Comparison of ENCODE assay signal across 14 cellular contexts in genomic region chr1:24409535-24409934, GRCh38. TPM values are rescaled to one million over a fixed set of nuclear protein-coding genes. Genes with fewer than 3 reads are reported as not detected.
DNase-seq lines count a peak whose midpoint lies in the region; ATAC-seq, FAIRE-seq and TF ChIP-seq lines count a peak whose summit lies in the region.
"Had no signal": no experiment of that assay in that cellular context is flagged by ENCODE, and none has a peak within 500 bp of the region (broad histone marks: within the 10 kb centered on the region; RNA-seq: fewer than 3 reads in every experiment).

No MANE protein-coding gene starts in this region.

- in situ Hi-C loops in K562 (cut with MboI), result no loop called here

- intact Hi-C loops in K562 (cut with micrococcal nuclease) (no loop called here), lower lobe of right lung (cut with DNase I) (no loop called here)

- FAIRE-seq in K562 (lab: Jason Lieb, UNC), result no peak

- H3K27me3 ChIP-seq in AG04450 (ENCODE audit: control insufficient read depth, insufficient read depth, low read length) (no peaks in the 10 kb centered on the region), K562 (ENCODE audit: control insufficient read depth in 2 of 2, insufficient read depth in 2 of 2, low read length in 2 of 2) (no peaks in the 10 kb centered on the region), lower lobe of right lung (ENCODE audit: low read depth) (no peaks in the 10 kb centered on the region)
- H3K27me3 ChIP-seq: esophagus squamous epithelium had no signal

- H3K4me1 ChIP-seq in K562 (replicated peaks in 1 of 2; ENCODE audit: control insufficient read depth in 2 of 2, insufficient read depth in 2 of 2, low read length in 2 of 2) (peaks cover 13 to 17% of the 10 kb centered on the region in 2 experiments), lower lobe of right lung (peaks cover 19% of the 10 kb centered on the region)

- no peak overlapping the region for H3K4me2 ChIP-seq in K562 (ENCODE audit: insufficient read depth, low read length)

- no peak for TF ChIP-seq EP300 in K562 (IDR thresholded peaks at IDR 0.05; ENCODE audit: low read length)

- DNase-seq in AG04450 (ENCODE audit: low read depth, low spot score) (peak; percentile 37), M059J (ENCODE audit: low read depth) (peak; percentile 88), K562 (ENCODE audit: extremely low read depth in 1 of 4, low spot score in 3 of 4) (no peak), glomerular visceral epithelial cell (ENCODE audit: extremely low spot score) (peak; percentile 66), lower lobe of right lung (no peak)
- DNase-seq: activated naive CD4-positive, alpha-beta T cell treated with Interleukin-2 at 50 U/mL for 16 hours; DMS 273 treated with DMSO at 0.1 percent for 48 hours; esophagus squamous epithelium; mucosa of descending colon; NCI-H2107; NK-92 treated with Interleukin-12 subunit alpha and Interleukin-12 subunit beta, amount 100 ng/mL, for 24 hours had no signal

- no peak for TF ChIP-seq POLR2A in K562 (conservative IDR thresholded peaks at IDR 0.05)

- H4K20me1 ChIP-seq in K562 (replicated peaks; ENCODE audit: control insufficient read depth, insufficient read depth, low read length), result no peaks in the 10 kb centered on the region

- CTCF ChIA-PET in AG04450 (lab: Charles Lee) (interaction anchor here (0.5 to 2.6 kb wide), 8 partner anchors 9 to 260 kb away, joined by 4 to 11 read pairs (median 6); no protein-coding TSS in a partner anchor), K562 (lab: Yijun Ruan, JAX; ENCODE audit: low intra/inter-chr PET ratio) (no interaction called here)

- TF ChIP-seq CTCF in AG04450 (IDR thresholded peaks at IDR 0.05; ENCODE audit: low read depth, low read length), result no peak
- no peak for TF ChIP-seq CTCF in K562 (IDR thresholded peaks at IDR 0.05 in 2 of 3, conservative IDR thresholded peaks at IDR 0.05 in 1 of 3; ENCODE audit: insufficient read depth in 2 of 3, low read depth in 1 of 3, low read length in 3 of 3)
- TF ChIP-seq CTCF in lower lobe of right lung (IDR thresholded peaks at IDR 0.05), result no peak

- no peak overlapping the region for H2AFZ ChIP-seq in K562 (ENCODE audit: low read depth, low read length)

- POLR2A ChIA-PET in AG04450 (lab: Yijun Ruan, JAX), result interaction anchor here (1.6 kb wide), 1 partner anchor 16 kb away, joined by 5 read pairs; no protein-coding TSS in a partner anchor
- POLR2A ChIA-PET in K562 (lab: Yijun Ruan, JAX), result interaction anchor here (0.8 to 1.5 kb wide), 2 partner anchors 9 to 391 kb away, joined by 3 to 7 read pairs; no protein-coding TSS in a partner anchor

- H3K9ac ChIP-seq in K562 (ENCODE audit: insufficient read depth in 1 of 2, low read depth in 2 of 2, low read length in 2 of 2), result no peak overlapping the region

- BruUV-seq in K562 (replicated peaks; lab: Mats Ljungman, UMichigan), result no TSS peak

- TF ChIP-seq RAD21 in K562 (CRISPR knock-in tag; conservative IDR thresholded peaks at IDR 0.05 in 1 of 2, IDR thresholded peaks at IDR 0.05 in 1 of 2), result no peak

- H3K9me3 ChIP-seq in AG04450 (ENCODE audit: control insufficient read depth, insufficient read depth, low read length) (no peaks in the 10 kb centered on the region; the same call in 1 of the 2 replicates), K562 (replicated peaks; ENCODE audit: control insufficient read depth, insufficient read depth, low read depth, low read length) (no peaks in the 10 kb centered on the region), lower lobe of right lung (no peaks in the 10 kb centered on the region)
- H3K9me3 ChIP-seq: esophagus squamous epithelium, mucosa of descending colon had no signal

- ATAC-seq in K562 (no peak), lower lobe of right lung (no peak), HG03095 (IDR thresholded peaks at IDR 0.05; ENCODE audit: unreplicated experiment) (no peak), HG03342 (IDR thresholded peaks at IDR 0.05; ENCODE audit: unreplicated experiment) (no peak), GM19463 (IDR thresholded peaks at IDR 0.05; ENCODE audit: unreplicated experiment) (no peak)
- ATAC-seq: mucosa of descending colon had no signal

- H3K36me3 ChIP-seq in K562 (ENCODE audit: control insufficient read depth, insufficient read depth, low read length), result no peaks in the 10 kb centered on the region
- H3K36me3 ChIP-seq in lower lobe of right lung, result no peaks in the 10 kb centered on the region
- H3K36me3 ChIP-seq: esophagus squamous epithelium had no signal

- H3K9me1 ChIP-seq in K562 (ENCODE audit: control insufficient read depth, insufficient read depth, low read length), result no peaks in the 10 kb centered on the region

- H3K4me3 ChIP-seq in AG04450 (ENCODE audit: low read depth, low read length) (no peak overlapping the region), K562 (no peak overlapping the region), lower lobe of right lung (no peak overlapping the region)
- H3K4me3 ChIP-seq: esophagus squamous epithelium, mucosa of descending colon had no signal

- H3K27ac ChIP-seq in AG04450 (ENCODE audit: low read depth, low read length) (no peak overlapping the region), K562 (ENCODE audit: extremely low read depth, low read depth, low read length) (no peak overlapping the region), lower lobe of right lung (no peak overlapping the region)

- WGBS in K562 (ENCODE audit: insufficient coverage, low coverage, missing lambda C conversion rate), result 25% methylated on average over 3 of the region's 3 CpGs

- H3K79me2 ChIP-seq in K562 (ENCODE audit: control insufficient read depth, insufficient read depth, low read length), result peaks cover 9% of the 10 kb centered on the region

TF ChIP-seq in K562, 482 proteins besides CTCF, POLR2A, EP300 and RAD21 (continues in another document):
- no peak for TF ChIP-seq FOXP1 (CRISPR knock-in tag; IDR thresholded peaks at IDR 0.05)
- no peak for TF ChIP-seq GATAD2A (IDR thresholded peaks at IDR 0.05)
- no peak for TF ChIP-seq MTA3 (IDR thresholded peaks at IDR 0.05; ENCODE audit: borderline replicate concordance)
- no peak for TF ChIP-seq MAFK (IDR thresholded peaks at IDR 0.05; ENCODE audit: low read length)
- no peak for TF ChIP-seq HLTF (IDR thresholded peaks at IDR 0.05)
- peak; percentile 25; the same call in 1 of the 2 replicates for TF ChIP-seq ATF3 (IDR thresholded peaks at IDR 0.05)
- no peak for TF ChIP-seq ATF3 (CRISPR knock-in tag; conservative IDR thresholded peaks at IDR 0.05)
- no peak for TF ChIP-seq COPS2 (conservative IDR thresholded peaks at IDR 0.05)

RNA-seq across cellular contexts. Expression of gene STPG1, which starts 4.0 kb away (rescaled TPM):
- polyA plus RNA-seq in AG04450 (2011; rRNA removed), result 6.6 and 7.9 TPM in 2 replicates
- 5.5 and 6.7 TPM in 2 replicates for polyA minus RNA-seq in AG04450 (2011; rRNA and poly(A)+ RNA removed)
- total RNA-seq in M059J (2014; rRNA removed; shearing (Covaris generic)), result 3.7 and 8.3 TPM in 2 replicates
- 14.4 and 22.0 TPM in 2 replicates for total RNA-seq in K562 (2011; cell fraction: chromatin; rRNA removed; ENCODE audit: low replicate concordance)
- total RNA-seq in K562 (2011; cell fraction: nucleolus; rRNA removed), result 8.7 and 9.3 TPM in 2 replicates
- 14.4 and 16.4 TPM in 2 replicates for total RNA-seq in K562 (2011; cell fraction: nucleoplasm; rRNA removed)
- total RNA-seq in K562 (2014; rRNA removed), result 6.7 and 7.6 TPM in 2 replicates
- total RNA-seq in K562 (2014; rRNA removed; fragmentation: Illumina TruSeq; extraction: Trizol), result 8.2 and 8.3 TPM in 2 replicates
- 5.1 and 5.5 TPM in 2 replicates for total RNA-seq in K562 (2015; rRNA removed; fragmentation: Illumina TruSeq; extraction: Trizol)
- total RNA-seq in K562 (2021), result 7.2 and 7.6 TPM in 2 replicates
- 7.2 and 8.4 TPM in 2 replicates for polyA plus RNA-seq in K562 (2011; rRNA removed)
- 4.4 and 5.4 TPM in 2 replicates for polyA plus RNA-seq in K562 (2011; cell fraction: cytosol; rRNA removed)
- polyA plus RNA-seq in K562 (2011; cell fraction: nucleus; rRNA removed), result 5.9 and 7.6 TPM in 2 replicates
- polyA plus RNA-seq in K562 (2012), result 6.0 and 8.3 TPM in 2 replicates
- polyA plus RNA-seq in K562 (2014; fragmentation: Illumina TruSeq; extraction: Trizol), result 9.0 and 10.1 TPM in 2 replicates
- 10 to 100 TPM; 10.4 to 11.9 TPM for polyA plus RNA-seq in K562 (2014; fragmentation: Nextera tagmentation; extraction: Ambion mirVana)
- polyA plus RNA-seq in K562 (2014; rRNA removed), result 5.0 and 9.4 TPM in 2 replicates
- 7.0 and 7.8 TPM in 2 replicates for polyA minus RNA-seq in K562 (2011; rRNA and poly(A)+ RNA removed)
- 2.1 and 3.9 TPM in 2 replicates for polyA minus RNA-seq in K562 (2011; cell fraction: cytosol; rRNA and poly(A)+ RNA removed)
- polyA minus RNA-seq in K562 (2011; cell fraction: nucleus; rRNA and poly(A)+ RNA removed), result 5.4 and 7.0 TPM in 2 replicates
- total RNA-seq in lower lobe of right lung, result 13.1 TPM

RNA-seq across cellular contexts. Expression of gene NIPAL3, which starts 6.1 kb away (rescaled TPM):
- 46.5 and 48.5 TPM in 2 replicates for polyA plus RNA-seq in AG04450 (2011; rRNA removed)
- 58.4 and 73.2 TPM in 2 replicates for polyA minus RNA-seq in AG04450 (2011; rRNA and poly(A)+ RNA removed)
- 39.6 and 45.0 TPM in 2 replicates for total RNA-seq in M059J (2014; rRNA removed; shearing (Covaris generic))
- 55.9 and 56.4 TPM in 2 replicates for total RNA-seq in K562 (2011; cell fraction: chromatin; rRNA removed; ENCODE audit: low replicate concordance)
- 44.2 and 44.6 TPM in 2 replicates for total RNA-seq in K562 (2011; cell fraction: nucleolus; rRNA removed)
- total RNA-seq in K562 (2011; cell fraction: nucleoplasm; rRNA removed), result 57.1 and 68.0 TPM in 2 replicates
- total RNA-seq in K562 (2014; rRNA removed), result 15.4 and 24.7 TPM in 2 replicates
- total RNA-seq in K562 (2014; rRNA removed; fragmentation: Illumina TruSeq; extraction: Trizol), result 16.3 and 16.6 TPM in 2 replicates
- 11.3 and 11.4 TPM in 2 replicates for total RNA-seq in K562 (2015; rRNA removed; fragmentation: Illumina TruSeq; extraction: Trizol)
- total RNA-seq in K562 (2021), result 26.0 and 26.3 TPM in 2 replicates
- 16.0 and 18.2 TPM in 2 replicates for polyA plus RNA-seq in K562 (2011; rRNA removed)
- polyA plus RNA-seq in K562 (2011; cell fraction: cytosol; rRNA removed), result 18.5 and 19.9 TPM in 2 replicates
- 14.4 and 16.1 TPM in 2 replicates for polyA plus RNA-seq in K562 (2011; cell fraction: nucleus; rRNA removed)
- 16.3 and 17.9 TPM in 2 replicates for polyA plus RNA-seq in K562 (2012)
- polyA plus RNA-seq in K562 (2014; fragmentation: Illumina TruSeq; extraction: Trizol), result 20.0 and 21.3 TPM in 2 replicates
- 10 to 100 TPM; 10.5 to 12.2 TPM for polyA plus RNA-seq in K562 (2014; fragmentation: Nextera tagmentation; extraction: Ambion mirVana)
- polyA plus RNA-seq in K562 (2014; rRNA removed), result 13.8 and 16.2 TPM in 2 replicates
- polyA minus RNA-seq in K562 (2011; rRNA and poly(A)+ RNA removed), result 18.9 and 24.0 TPM in 2 replicates
- 10.6 and 15.2 TPM in 2 replicates for polyA minus RNA-seq in K562 (2011; cell fraction: cytosol; rRNA and poly(A)+ RNA removed)
- polyA minus RNA-seq in K562 (2011; cell fraction: nucleus; rRNA and poly(A)+ RNA removed), result 13.1 and 19.4 TPM in 2 replicates
- total RNA-seq in lower lobe of right lung, result 38.0 TPM

Comparison
In these comparisons a context has a peak if more than half of its experiments do, and no peak if none do; other contexts are left out.
1. DNase-seq: peak in AG04450 (single experiment), M059J (single experiment) and glomerular visceral epithelial cell (single experiment); none in K562 (0 of 4) and lower lobe of right lung (single experiment).